ENCODE assay signal across 20 cellular contexts in the genomic region with DNA sequence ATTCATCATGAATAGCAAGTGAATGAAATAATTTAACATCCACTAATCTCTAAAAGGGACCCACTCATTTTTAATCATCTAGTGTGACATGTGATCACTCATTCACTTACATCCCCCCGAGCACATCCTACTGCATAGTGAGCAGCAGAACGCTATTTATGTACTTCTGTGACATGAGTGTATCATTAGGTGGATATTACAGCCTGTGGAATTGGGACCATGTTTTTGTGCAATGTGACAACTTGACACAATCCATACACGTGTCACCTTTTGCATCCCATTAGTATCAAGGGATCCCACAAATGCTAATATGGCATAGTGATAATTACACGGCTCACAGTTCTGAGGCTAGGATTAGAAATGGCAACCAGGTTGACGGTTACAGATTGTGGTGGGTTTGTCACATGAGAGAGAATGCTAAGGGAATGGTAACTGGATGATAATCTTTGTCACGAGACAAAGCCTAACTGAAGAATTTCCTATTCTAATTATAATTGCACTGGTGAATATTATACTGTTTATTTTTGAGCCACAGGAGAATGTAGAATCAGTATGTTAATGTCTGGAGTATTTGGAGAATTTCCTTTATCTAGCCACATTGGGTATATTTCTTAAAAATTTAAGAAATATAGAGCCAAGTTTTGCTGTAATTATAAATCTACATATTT.
DNase-seq lines count a peak whose midpoint lies in the region; ATAC-seq and TF ChIP-seq lines count a peak whose summit lies in the region.
"Had no signal": no experiment of that assay in that cellular context is flagged by ENCODE, and none has a peak within 500 bp of the region (broad histone marks: within the 10 kb centered on the region; RNA-seq: fewer than 3 reads in every experiment).

No MANE protein-coding gene starts in this region.

- no peak for TF ChIP-seq CTCF in choroid plexus epithelial cell (conservative IDR thresholded peaks at IDR 0.05; ENCODE audit: low read depth, low read length)
- no peak for TF ChIP-seq CTCF in osteoblast (IDR thresholded peaks at IDR 0.05; ENCODE audit: extremely low read depth, low read depth, low read length)
- TF ChIP-seq CTCF in upper lobe of left lung (IDR thresholded peaks at IDR 0.05), result no peak
- no peak for TF ChIP-seq CTCF in brain microvascular endothelial cell (IDR thresholded peaks at IDR 0.05; ENCODE audit: low read depth, low read length, missing control alignments)

- TF ChIP-seq EP300 in upper lobe of left lung (IDR thresholded peaks at IDR 0.05), result no peak

- H3K4me2 ChIP-seq in osteoblast (ENCODE audit: insufficient read depth, low read length), result peak overlapping the region; percentile 3

- no peaks in the 10 kb centered on the region for H4K20me1 ChIP-seq in osteoblast (ENCODE audit: insufficient read depth, low read length)

- no peak overlapping the region for H2AFZ ChIP-seq in osteoblast (ENCODE audit: low read length)

- H3K27me3 ChIP-seq in osteoblast (ENCODE audit: insufficient read depth, low read length) (no peaks in the 10 kb centered on the region), upper lobe of left lung (no peaks in the 10 kb centered on the region), brain microvascular endothelial cell (replicated peaks) (no peaks in the 10 kb centered on the region)
- H3K27me3 ChIP-seq: SJCRH30 had no signal

- ATAC-seq in upper lobe of left lung (ENCODE audit: low FRiP score in 2 of 2), result no peak
- ATAC-seq: PC-3 had no signal

- no peaks in the 10 kb centered on the region for H3K9me3 ChIP-seq in osteoblast (ENCODE audit: low read depth, low read length)
- no peaks in the 10 kb centered on the region for H3K9me3 ChIP-seq in upper lobe of left lung
- H3K9me3 ChIP-seq: HAP-1, SJCRH30 had no signal

- peak; percentile 26 for DNase-seq in A172 (ENCODE audit: low spot score)
- peak; percentile 23 for DNase-seq in GM03348 (ENCODE audit: low spot score)
- peak; percentile 34 for DNase-seq in choroid plexus epithelial cell (ENCODE audit: low read depth)
- DNase-seq in osteoblast (ENCODE audit: insufficient read length, low spot score, missing footprints), result no peak
- no peak for DNase-seq in upper lobe of left lung
- DNase-seq in brain microvascular endothelial cell, result no peak
- no peak for DNase-seq in stimulated activated CD8-positive, alpha-beta memory T cell treated with anti-CD3 and anti-CD28 coated beads, Interleukin-4, amount 100 ng/mL, for 48 hours
- DNase-seq in NCI-H446 treated with DMSO at 0.1 percent for 48 hours (lab: John Stamatoyannopoulos, UW), result no peak
- DNase-seq: DMS 273 treated with DMSO at 0.1 percent for 48 hours, KBM-7, NCI-H1417 treated with DMSO at 0.1 percent for 48 hours, NCI-H1930, NCI-H2171 treated with DMSO at 0.1 percent for 48 hours, NCI-H774, PC-3, SJCRH30 had no signal

- in situ Hi-C loops in brain microvascular endothelial cell (cut with HindIII; ENCODE audit: low pct_ligation_motif_present, low sequenced_read_pairs), result no loop called here

- H3K4me3 ChIP-seq in choroid plexus epithelial cell (ENCODE audit: low read depth, low read length) (no peak overlapping the region), osteoblast (ENCODE audit: insufficient read depth, low read length) (no peak overlapping the region), upper lobe of left lung (no peak overlapping the region), brain microvascular endothelial cell (ENCODE audit: low read depth, low read length) (no peak overlapping the region)
- H3K4me3 ChIP-seq: HAP-1, SJCRH30 had no signal

- TF ChIP-seq POLR2A in upper lobe of left lung (IDR thresholded peaks at IDR 0.05), result no peak

- 93 to 95% methylated on average over 6 of the region's 6 CpGs for WGBS in upper lobe of left lung, 2 donors

- H3K79me2 ChIP-seq in osteoblast (ENCODE audit: insufficient read depth, low read length), result no peaks in the 10 kb centered on the region

- H3K4me1 ChIP-seq in osteoblast (ENCODE audit: insufficient read depth, low read length) (peaks cover 12% of the 10 kb centered on the region), upper lobe of left lung (no peaks in the 10 kb centered on the region)
- H3K4me1 ChIP-seq: SJCRH30 had no signal

- peak overlapping the region; percentile 69 for H3K27ac ChIP-seq in osteoblast (ENCODE audit: low read depth, low read length)
- H3K27ac ChIP-seq in upper lobe of left lung, result no peak overlapping the region
- H3K27ac ChIP-seq in brain microvascular endothelial cell, result no peak overlapping the region
- H3K27ac ChIP-seq: 22Rv1, C4-2B, RWPE1, SJCRH30 had no signal

- H3K36me3 ChIP-seq in osteoblast (ENCODE audit: insufficient read depth, low read length) (no peaks in the 10 kb centered on the region), upper lobe of left lung (no peaks in the 10 kb centered on the region), brain microvascular endothelial cell (replicated peaks) (no peaks in the 10 kb centered on the region)
- H3K36me3 ChIP-seq: HAP-1, SJCRH30 had no signal

Comparison
In these comparisons a context has a peak if more than half of its experiments do, and no peak if none do; other contexts are left out.
1. DNase-seq: peak in A172 (single experiment), GM03348 (single experiment) and choroid plexus epithelial cell (single experiment); none in osteoblast (single experiment), upper lobe of left lung (0 of 2), brain microvascular endothelial cell (single experiment), stimulated activated CD8-positive, alpha-beta memory T cell treated with anti-CD3 and anti-CD28 coated beads, Interleukin-4, amount 100 ng/mL, for 48 hours (single experiment) and NCI-H446 treated with DMSO at 0.1 percent for 48 hours (single experiment).